In the genomic region with DNA sequence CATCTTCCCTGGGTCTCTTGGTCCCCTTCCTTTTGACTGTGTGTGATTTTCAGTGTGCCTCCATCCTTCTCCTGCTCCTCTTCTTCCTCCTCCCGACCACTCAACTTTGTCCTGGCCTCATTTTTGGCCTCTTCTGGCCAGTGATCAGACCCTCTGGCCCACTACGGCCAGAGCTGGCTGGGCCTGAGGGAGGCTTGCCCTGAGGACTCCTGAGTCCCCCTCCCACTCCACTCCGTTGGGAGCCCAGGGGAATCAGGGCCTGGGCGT, we compare ENCODE assay signal across 8 cellular contexts. TPM values are rescaled to one million over a fixed set of nuclear protein-coding genes. Genes with fewer than 3 reads are reported as not detected.
DNase-seq lines count a peak whose midpoint lies in the region; ATAC-seq and TF ChIP-seq lines count a peak whose summit lies in the region.

No MANE protein-coding gene starts in this region.

- no peak for TF ChIP-seq EP300 in esophagus muscularis mucosa (IDR thresholded peaks at IDR 0.05)

- H3K4me3 ChIP-seq in CD8-positive, alpha-beta memory T cell (ENCODE audit: low read length) = no peak overlapping the region
- H3K4me3 ChIP-seq in esophagus muscularis mucosa = peak overlapping the region in 2 of 4 donors; percentile 67 to 72

- POLR2A ChIA-PET in CD8-positive, alpha-beta memory T cell (lab: Charles Lee) = interaction anchor here (0.8 kb wide), 1 partner anchor 145 kb away, joined by 3 read pairs; no protein-coding TSS in a partner anchor
- POLR2A ChIA-PET in RWPE1 (lab: Yijun Ruan, JAX; ENCODE audit: low non-redundant PET) = interaction anchor here (1.3 kb wide), 1 partner anchor 27 kb away, joined by 4 read pairs; no protein-coding TSS in a partner anchor

- H3K4me1 Mint-ChIP-seq in CD8-positive, alpha-beta memory T cell = peaks cover 26 to 38% (median 28%) of the 10 kb centered on the region in 3 donors
- peaks cover 50% of the 10 kb centered on the region for H3K4me1 Mint-ChIP-seq in progenitor cell of endocrine pancreas (ENCODE audit: low read depth)

- peak overlapping the region; percentile 69 to 91 (median 76) for H3K4me3 Mint-ChIP-seq in CD8-positive, alpha-beta memory T cell
- H3K4me3 Mint-ChIP-seq in progenitor cell of endocrine pancreas (ENCODE audit: low read depth) = peak overlapping the region; percentile 79

- peaks cover 0 to 7% of the 10 kb centered on the region in 2 donors for H3K27me3 Mint-ChIP-seq in CD8-positive, alpha-beta memory T cell
- H3K27me3 Mint-ChIP-seq in progenitor cell of endocrine pancreas = peaks cover 7% of the 10 kb centered on the region

- peak overlapping the region in 5 of 8 donors; percentile 41 to 86 (median 68) for H3K27ac Mint-ChIP-seq in CD8-positive, alpha-beta memory T cell
- H3K27ac Mint-ChIP-seq in progenitor cell of endocrine pancreas = peak overlapping the region; percentile 95

- H3K27me3 ChIP-seq in CD8-positive, alpha-beta memory T cell (ENCODE audit: insufficient read depth, low read length, poor library complexity, severe bottlenecking) = no peaks in the 10 kb centered on the region
- no peaks in the 10 kb centered on the region for H3K27me3 ChIP-seq in esophagus muscularis mucosa

- 53% methylated on average over 4 of the region's 4 CpGs for WGBS in esophagus muscularis mucosa

- no peaks in the 10 kb centered on the region for H3K9me3 Mint-ChIP-seq in CD8-positive, alpha-beta memory T cell
- H3K9me3 Mint-ChIP-seq in progenitor cell of endocrine pancreas (ENCODE audit: low read depth) = no peaks in the 10 kb centered on the region

- CTCF ChIA-PET in CD8-positive, alpha-beta memory T cell (lab: Charles Lee) = interaction anchor here (1.3 to 12.3 kb wide), 3 partner anchors 58 to 196 kb away, joined by 3 to 148 read pairs (median 5); a partner anchor contains a TSS
- CTCF ChIA-PET in RWPE1 (lab: Yijun Ruan, JAX) = interaction anchor here (0.6 to 3.0 kb wide), 4 partner anchors 31 to 205 kb away, joined by 3 to 13 read pairs (median 4); a partner anchor contains a TSS

- DNase-seq in CD8-positive, alpha-beta memory T cell = no peak
- DNase-seq in RWPE1 (ENCODE audit: low spot score) (no peak), esophagus muscularis mucosa (ENCODE audit: extremely low spot score) (no peak), progenitor cell of endocrine pancreas (ENCODE audit: low spot score, unreplicated experiment) (no peak), posterior cingulate gyrus (no peak), middle frontal gyrus (ENCODE audit: extremely low spot score, low spot score) (no peak)

- H3K36me3 ChIP-seq in CD8-positive, alpha-beta memory T cell (ENCODE audit: insufficient read depth, low read length) = no peaks in the 10 kb centered on the region
- no peaks in the 10 kb centered on the region for H3K36me3 ChIP-seq in esophagus muscularis mucosa

- peaks cover 0 to 2% (median 1%) of the 10 kb centered on the region in 3 donors for H3K36me3 Mint-ChIP-seq in CD8-positive, alpha-beta memory T cell
- H3K36me3 Mint-ChIP-seq in progenitor cell of endocrine pancreas (ENCODE audit: insufficient read depth) = no peaks in the 10 kb centered on the region

- TF ChIP-seq POLR2A in esophagus muscularis mucosa (IDR thresholded peaks at IDR 0.05; ENCODE audit: low read depth) = no peak

- ATAC-seq in GM18873 (IDR thresholded peaks at IDR 0.05; ENCODE audit: low FRiP score, unreplicated experiment) = no peak
- ATAC-seq in HG02678 (IDR thresholded peaks at IDR 0.05; ENCODE audit: unreplicated experiment) = no peak

- no peak for TF ChIP-seq CTCF in RWPE1 (conservative IDR thresholded peaks at IDR 0.05; ENCODE audit: low read depth)
- no peak for TF ChIP-seq CTCF in esophagus muscularis mucosa (IDR thresholded peaks at IDR 0.05)
- no peak for TF ChIP-seq CTCF in progenitor cell of endocrine pancreas (IDR thresholded peaks at IDR 0.05; ENCODE audit: unreplicated experiment)

- peak overlapping the region; percentile 60 for H3K27ac ChIP-seq in CD8-positive, alpha-beta memory T cell (ENCODE audit: low read depth, low read length)
- peak overlapping the region; percentile 99 for H3K27ac ChIP-seq in RWPE1
- peak overlapping the region; percentile 85 to 93 (median 90) for H3K27ac ChIP-seq in esophagus muscularis mucosa (replicated peaks in 1 of 4)

- H3K9me3 ChIP-seq in CD8-positive, alpha-beta memory T cell (ENCODE audit: low read length) = no peaks in the 10 kb centered on the region
- no peaks in the 10 kb centered on the region for H3K9me3 ChIP-seq in esophagus muscularis mucosa

- H3K4me1 ChIP-seq in CD8-positive, alpha-beta memory T cell (ENCODE audit: insufficient read depth, low read length) = peaks cover 34% of the 10 kb centered on the region
- peaks cover 34 to 53% (median 50%) of the 10 kb centered on the region in 4 donors for H3K4me1 ChIP-seq in esophagus muscularis mucosa

- intact Hi-C loops in esophagus muscularis mucosa (cut with DNase I) (loop anchor here (10.0 kb wide), 1 partner anchor 199 kb away; a partner anchor contains a TSS), posterior cingulate gyrus (cut with DNase I) (loop anchor here (10.0 kb wide), 1 partner anchor 209 kb away; a partner anchor contains a TSS)

RNA-seq across cellular contexts. Expression of a gene that starts 0.9 kb away (rescaled TPM):
- total RNA-seq in CD8-positive, alpha-beta memory T cell = 10 to 100 TPM; 10.1 to 10.5 TPM
- 1.2 TPM for polyA plus RNA-seq in CD8-positive, alpha-beta memory T cell
- total RNA-seq in esophagus muscularis mucosa = 10 to 100 TPM; 10.4 to 37.9 (median 23.3) TPM
- 154 and 163 TPM in 2 replicates for total RNA-seq in progenitor cell of endocrine pancreas

RNA-seq across cellular contexts. Expression of a gene that starts 24.6 kb away (rescaled TPM):
- 10 to 100 TPM; 48.2 to 55.3 TPM for total RNA-seq in CD8-positive, alpha-beta memory T cell
- polyA plus RNA-seq in CD8-positive, alpha-beta memory T cell = 7.5 TPM
- total RNA-seq in esophagus muscularis mucosa (10 to 100 TPM in 1 of 4 donors, 1 to 10 TPM in 3; 6.3 to 15.4 (median 8.2) TPM), progenitor cell of endocrine pancreas (73.0 and 74.7 TPM in 2 replicates)

RNA-seq across cellular contexts. Expression of a gene that starts 30.6 kb away (rescaled TPM):
- total RNA-seq in CD8-positive, alpha-beta memory T cell = 10 to 100 TPM; 82.4 to 86.0 TPM
- 16.2 TPM for polyA plus RNA-seq in CD8-positive, alpha-beta memory T cell
- 10 to 100 TPM in 3 of 4 donors, 1 to 10 TPM in 1; 6.6 to 16.9 (median 12.6) TPM for total RNA-seq in esophagus muscularis mucosa
- 56.3 and 58.0 TPM in 2 replicates for total RNA-seq in progenitor cell of endocrine pancreas

RNA-seq across cellular contexts. Expression of a gene that starts 48.6 kb away (rescaled TPM):
- total RNA-seq in CD8-positive, alpha-beta memory T cell = not detected
- polyA plus RNA-seq in CD8-positive, alpha-beta memory T cell = not detected
- total RNA-seq in esophagus muscularis mucosa (1 to 10 TPM in 1 of 4 donors, not detected in 3; 1.1 TPM), progenitor cell of endocrine pancreas (1.0 and 2.6 TPM in 2 replicates)

RNA-seq across cellular contexts. Expression of a gene that starts 57.4 kb away (rescaled TPM):
- total RNA-seq in CD8-positive, alpha-beta memory T cell = not detected
- not detected for polyA plus RNA-seq in CD8-positive, alpha-beta memory T cell
- total RNA-seq in esophagus muscularis mucosa = not detected
- 0.05 TPM in 1 of 2 replicates, not detected in the other for total RNA-seq in progenitor cell of endocrine pancreas
